In genomic region chr17:48074322-48075054, GRCh38 we compare ENCODE assay signal across 9 cellular contexts. TPM values are rescaled to one million over a fixed set of nuclear protein-coding genes. Genes with fewer than 3 reads are reported as not detected.
DNase-seq lines count a peak whose midpoint lies in the region; ATAC-seq and TF ChIP-seq lines count a peak whose summit lies in the region.
"Had no signal": no experiment of that assay in that cellular context is flagged by ENCODE, and none has a peak within 500 bp of the region (broad histone marks: within the 10 kb centered on the region; RNA-seq: fewer than 3 reads in every experiment).

No MANE protein-coding gene starts in this region.

- peak; percentile 75 for TF ChIP-seq RAD21 in Ishikawa (IDR thresholded peaks at IDR 0.05; ENCODE audit: low read depth)

- TF ChIP-seq EP300 in Ishikawa (IDR thresholded peaks at IDR 0.05; ENCODE audit: borderline replicate concordance) = peak; percentile 72
- no peak for TF ChIP-seq EP300 in ovary (IDR thresholded peaks at IDR 0.05)
- peak; percentile 24 to 71 for TF ChIP-seq EP300 in tibial nerve (IDR thresholded peaks at IDR 0.05)

- intact Hi-C loops in activated T-helper 2 cell treated with anti-CD3 and anti-CD28 coated beads, Interferon-gamma antibody, Interleukin-2, Interleukin-4, amounts not matched to agents 10 μg/mL and 5 μg/mL and 100 μg/mL, durations not matched to agents 14 hours and 24 hours and 36 hours (cut with micrococcal nuclease) = loop anchor here (1.0 to 2.0 kb wide), 2 partner anchors 38 to 49 kb away; partner anchors contain the start of gene COPZ2
- intact Hi-C loops in ovary (cut with DNase I) = loop anchor here in 3 of 4 donors (2.0 to 10.0 kb wide), 2 partner anchors 48 to 50 kb away; no protein-coding TSS in a partner anchor

- WGBS in ovary, 3 donors = 33 to 56% (median 35%) methylated on average over 4 of the region's 4 CpGs
- WGBS in tibial nerve, 2 donors = 52 to 58% methylated on average over 4 of the region's 4 CpGs

- H3K4me1 ChIP-seq in ovary (ENCODE audit: insufficient read depth) (no peaks in the 10 kb centered on the region), tibial nerve (peaks cover 0 to 21% (median 2%) of the 10 kb centered on the region in 4 donors)

- ATAC-seq in GM18861 (IDR thresholded peaks at IDR 0.05; ENCODE audit: unreplicated experiment) = no peak

- no peaks in the 10 kb centered on the region for H3K27me3 Mint-ChIP-seq in activated T-helper 2 cell treated with anti-CD3 and anti-CD28 coated beads, Interferon-gamma antibody, Interleukin-2, Interleukin-4, amounts not matched to agents 10 μg/mL and 5 μg/mL and 100 μg/mL, durations not matched to agents 14 hours and 24 hours and 36 hours (ENCODE audit: low read depth)

- H3K9me3 ChIP-seq in ovary (no peaks in the 10 kb centered on the region), tibial nerve (no peaks in the 10 kb centered on the region)

- DNase-seq in D341Med (ENCODE audit: low spot score) (peak; percentile 75), SHP77 (lab: John Stamatoyannopoulos, UW) (peak; percentile 45 to 49), foreskin fibroblast (peak; percentile 69 to 89), ovary (peak; percentile 72 to 88 (median 75)), tibial nerve (ENCODE audit: low spot score in 2 of 2) (peak; percentile 87 to 99)
- DNase-seq in activated T-helper 2 cell treated with anti-CD3 and anti-CD28 coated beads, Interferon-gamma antibody, Interleukin-2, Interleukin-4, amounts not matched to agents 10 μg/mL and 5 μg/mL and 100 μg/mL, durations not matched to agents 14 hours and 24 hours and 36 hours (ENCODE audit: low spot score) = peak; percentile 50

- TF ChIP-seq CTCF in foreskin fibroblast (IDR thresholded peaks at IDR 0.05; ENCODE audit: low read depth, low read length) (peak; percentile 72), ovary (IDR thresholded peaks at IDR 0.05) (peak; percentile 82 to 93 (median 89)), tibial nerve (IDR thresholded peaks at IDR 0.05) (peak; percentile 73 to 95 (median 76))

- H3K4me3 ChIP-seq in foreskin fibroblast (ENCODE audit: low read depth in 1 of 2, low read length in 2 of 2) (no peak overlapping the region), ovary (no peak overlapping the region), tibial nerve (no peak overlapping the region)

- H3K4me3 Mint-ChIP-seq in activated T-helper 2 cell treated with anti-CD3 and anti-CD28 coated beads, Interferon-gamma antibody, Interleukin-2, Interleukin-4, amounts not matched to agents 10 μg/mL and 5 μg/mL and 100 μg/mL, durations not matched to agents 14 hours and 24 hours and 36 hours (ENCODE audit: low read depth) = no peak overlapping the region
- H3K4me3 Mint-ChIP-seq: T-helper 1 cell treated with Interleukin-12 subunit alpha and Interleukin-12 subunit beta and Interleukin-4 antibody, amounts not matched to agents 30 μg/mL and 1 μg/mL, for 36 hours had no signal

- H3K36me3 ChIP-seq in ovary (no peaks in the 10 kb centered on the region), tibial nerve (peaks cover 2 to 66% (median 4%) of the 10 kb centered on the region in 3 donors)

- peaks cover 5% of the 10 kb centered on the region for H3K4me1 Mint-ChIP-seq in activated T-helper 2 cell treated with anti-CD3 and anti-CD28 coated beads, Interferon-gamma antibody, Interleukin-2, Interleukin-4, amounts not matched to agents 10 μg/mL and 5 μg/mL and 100 μg/mL, durations not matched to agents 14 hours and 24 hours and 36 hours (ENCODE audit: low read depth)

- no peaks in the 10 kb centered on the region for H3K9me3 Mint-ChIP-seq in activated T-helper 2 cell treated with anti-CD3 and anti-CD28 coated beads, Interferon-gamma antibody, Interleukin-2, Interleukin-4, amounts not matched to agents 10 μg/mL and 5 μg/mL and 100 μg/mL, durations not matched to agents 14 hours and 24 hours and 36 hours
- H3K9me3 Mint-ChIP-seq: T-helper 1 cell treated with Interleukin-12 subunit alpha and Interleukin-12 subunit beta and Interleukin-4 antibody, amounts not matched to agents 30 μg/mL and 1 μg/mL, for 36 hours had no signal

- H3K36me3 Mint-ChIP-seq in activated T-helper 2 cell treated with anti-CD3 and anti-CD28 coated beads, Interferon-gamma antibody, Interleukin-2, Interleukin-4, amounts not matched to agents 10 μg/mL and 5 μg/mL and 100 μg/mL, durations not matched to agents 14 hours and 24 hours and 36 hours (ENCODE audit: low read depth) = peaks cover 40% of the 10 kb centered on the region

- H3K27me3 ChIP-seq in ovary = no peaks in the 10 kb centered on the region
- H3K27me3 ChIP-seq in tibial nerve = no peaks in the 10 kb centered on the region

- TF ChIP-seq POLR2A in ovary (IDR thresholded peaks at IDR 0.05) (no peak), tibial nerve (IDR thresholded peaks at IDR 0.05) (no peak)

- H3K27ac ChIP-seq in ovary = no peak overlapping the region
- peak overlapping the region in 3 of 4 donors; percentile 14 to 73 (median 64) for H3K27ac ChIP-seq in tibial nerve

- no peak overlapping the region for H3K27ac Mint-ChIP-seq in activated T-helper 2 cell treated with anti-CD3 and anti-CD28 coated beads, Interferon-gamma antibody, Interleukin-2, Interleukin-4, amounts not matched to agents 10 μg/mL and 5 μg/mL and 100 μg/mL, durations not matched to agents 14 hours and 24 hours and 36 hours
- H3K27ac Mint-ChIP-seq: T-helper 1 cell treated with Interleukin-12 subunit alpha and Interleukin-12 subunit beta and Interleukin-4 antibody, amounts not matched to agents 30 μg/mL and 1 μg/mL, for 36 hours had no signal

TF ChIP-seq in Ishikawa, 13 proteins besides CTCF, POLR2A, EP300 and RAD21 (continues in another document):
- no peak for TF ChIP-seq CREB1 (IDR thresholded peaks at IDR 0.05; ENCODE audit: low read depth)
- TF ChIP-seq USF1 (IDR thresholded peaks at IDR 0.05) = no peak
- peak; percentile 76 for TF ChIP-seq TEAD4 (IDR thresholded peaks at IDR 0.05)
- TF ChIP-seq CEBPB (IDR thresholded peaks at IDR 0.05) = no peak
- no peak for TF ChIP-seq FOXM1 (IDR thresholded peaks at IDR 0.05; ENCODE audit: borderline replicate concordance, low read depth)
- TF ChIP-seq EGR1 (IDR thresholded peaks at IDR 0.05) = no peak
- no peak for TF ChIP-seq YY1 (IDR thresholded peaks at IDR 0.05; ENCODE audit: low read depth)
- peak; percentile 28; the same call in 1 of the 2 replicates for TF ChIP-seq TCF12 (IDR thresholded peaks at IDR 0.05; ENCODE audit: low read depth)
- TF ChIP-seq REST (IDR thresholded peaks at IDR 0.05; ENCODE audit: low read depth) = no peak
- no peak for TF ChIP-seq TAF1 (IDR thresholded peaks at IDR 0.05; ENCODE audit: low read depth)

RNA-seq across cellular contexts. Expression of gene NFE2L1, which starts 26.3 kb away (rescaled TPM):
- 66.2 and 71.3 TPM in 2 replicates for total RNA-seq in activated T-helper 2 cell treated with anti-CD3 and anti-CD28 coated beads, Interferon-gamma antibody, Interleukin-2, Interleukin-4, amounts not matched to agents 10 μg/mL and 5 μg/mL and 100 μg/mL, durations not matched to agents 14 hours and 24 hours and 36 hours
- total RNA-seq in ovary (100 to 1,000 TPM in 6 of 7 donors, 10 to 100 TPM in 1; 80.0 to 214 (median 165) TPM), tibial nerve (100 to 1,000 TPM; 216 to 327 (median 255) TPM)
- 100 to 1,000 TPM; 150 to 577 TPM for polyA plus RNA-seq in ovary

RNA-seq across cellular contexts. Expression of gene CBX1, which starts 26.8 kb away (rescaled TPM):
- 64.5 TPM in 2 replicates for total RNA-seq in activated T-helper 2 cell treated with anti-CD3 and anti-CD28 coated beads, Interferon-gamma antibody, Interleukin-2, Interleukin-4, amounts not matched to agents 10 μg/mL and 5 μg/mL and 100 μg/mL, durations not matched to agents 14 hours and 24 hours and 36 hours
- 10 to 100 TPM; 35.4 to 83.5 (median 70.0) TPM for total RNA-seq in ovary
- polyA plus RNA-seq in ovary = 100 to 1,000 TPM in 1 of 2 donors, 10 to 100 TPM in 1; 68.3 to 106 TPM
- total RNA-seq in tibial nerve = 10 to 100 TPM; 24.0 to 59.0 (median 28.9) TPM

RNA-seq across cellular contexts. Expression of gene SNX11, which starts 33.1 kb away (rescaled TPM):
- 28.4 and 29.8 TPM in 2 replicates for total RNA-seq in activated T-helper 2 cell treated with anti-CD3 and anti-CD28 coated beads, Interferon-gamma antibody, Interleukin-2, Interleukin-4, amounts not matched to agents 10 μg/mL and 5 μg/mL and 100 μg/mL, durations not matched to agents 14 hours and 24 hours and 36 hours
- total RNA-seq in ovary (10 to 100 TPM in 5 of 7 donors, 1 to 10 TPM in 2; 7.1 to 21.3 (median 14.1) TPM), tibial nerve (10 to 100 TPM; 10.0 to 17.2 (median 16.2) TPM)
- polyA plus RNA-seq in ovary = 10 to 100 TPM in 1 of 2 donors, 1 to 10 TPM in 1; 8.5 to 18.5 TPM

RNA-seq across cellular contexts. Expression of gene COPZ2, which starts 36.9 kb away (rescaled TPM):
- total RNA-seq in activated T-helper 2 cell treated with anti-CD3 and anti-CD28 coated beads, Interferon-gamma antibody, Interleukin-2, Interleukin-4, amounts not matched to agents 10 μg/mL and 5 μg/mL and 100 μg/mL, durations not matched to agents 14 hours and 24 hours and 36 hours = 5.7 and 5.9 TPM in 2 replicates
- total RNA-seq in ovary = 10 to 100 TPM in 5 of 7 donors, 1 to 10 TPM in 2; 1.7 to 36.2 (median 12.1) TPM
- 10 to 100 TPM; 12.1 to 58.1 TPM for polyA plus RNA-seq in ovary
- 10 to 100 TPM; 40.5 to 73.9 (median 62.2) TPM for total RNA-seq in tibial nerve

Comparison
In these comparisons a context has a peak if more than half of its experiments do, and no peak if none do; other contexts are left out.
1. H3K27ac ChIP-seq: peak in tibial nerve (3 of 4); none in ovary (0 of 2).
2. Peak in every context shown above with its lines, with median percentiles within 50 percentile points of each other: DNase-seq and CTCF ChIP-seq.